20 cellular contexts compared by ENCODE assay signal in the genomic region with DNA sequence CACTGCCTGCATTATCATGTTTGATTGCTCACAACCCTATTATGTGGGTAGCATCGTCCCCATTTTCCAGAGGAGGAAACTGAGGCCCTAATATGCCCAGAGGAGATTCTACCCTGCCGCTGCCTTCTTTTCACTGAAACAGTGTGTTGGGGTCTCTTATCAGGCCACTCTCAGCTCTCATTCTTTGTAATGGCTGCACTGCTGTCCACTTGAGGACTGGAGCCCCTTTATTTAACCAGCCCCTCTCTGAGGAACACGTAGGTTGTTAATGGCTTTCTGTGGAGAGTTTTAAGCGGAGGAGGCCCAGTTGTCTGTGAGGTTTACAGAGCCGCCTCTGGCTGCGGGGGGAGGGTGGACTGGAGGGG. TPM values are rescaled to one million over a fixed set of nuclear protein-coding genes. Genes with fewer than 3 reads are reported as not detected.
A peak's percentile ranks its signal among the peaks of the same experiment; 100 is the strongest.
DNase-seq lines count a peak whose midpoint lies in the region; ATAC-seq, FAIRE-seq and TF ChIP-seq lines count a peak whose summit lies in the region.
"Had no signal": no experiment of that assay in that cellular context is flagged by ENCODE, and none has a peak within 500 bp of the region (broad histone marks: within the 10 kb centered on the region; RNA-seq: fewer than 3 reads in every experiment).

No MANE protein-coding gene starts in this region.

- no peak overlapping the region for H3K9ac ChIP-seq in HUES48 (ENCODE audit: low read depth, low read length)
- H3K9ac ChIP-seq in K562 (ENCODE audit: insufficient read depth in 1 of 2, low read depth in 2 of 2, low read length in 2 of 2), result peak overlapping the region; percentile 80 to 94
- H3K9ac ChIP-seq in neural progenitor cell, result no peak overlapping the region

- TF ChIP-seq EP300 in K562 (IDR thresholded peaks at IDR 0.05; ENCODE audit: low read length), result no peak

- no peak overlapping the region for H3K4me3 Mint-ChIP-seq in neural progenitor cell
- no peak overlapping the region for H3K4me3 Mint-ChIP-seq in activated CD8-positive, alpha-beta T cell treated with anti-CD3 and anti-CD28 coated beads, Interleukin-2, amount 10 ng/mL, durations not matched to agents 7 days and 5 days
- H3K4me3 Mint-ChIP-seq: activated CD4-positive, alpha-beta T cell treated with anti-CD3 and anti-CD28 coated beads, Interleukin-2, amount 10 ng/mL, durations not matched to agents 24 days and 14 days had no signal

- H2AFZ ChIP-seq in K562 (ENCODE audit: low read depth, low read length) (peak overlapping the region; percentile 86), neural progenitor cell (replicated peaks) (no peak overlapping the region)

- peaks cover 11% of the 10 kb centered on the region for H3K36me3 ChIP-seq in HUES48 (ENCODE audit: control insufficient read depth, insufficient read depth, low read length)
- H3K36me3 ChIP-seq in K562 (ENCODE audit: control insufficient read depth, insufficient read depth, low read length), result no peaks in the 10 kb centered on the region
- no peaks in the 10 kb centered on the region for H3K36me3 ChIP-seq in neural progenitor cell
- H3K36me3 ChIP-seq: right atrium auricular region had no signal

- peaks cover 3% of the 10 kb centered on the region for H3K27me3 Mint-ChIP-seq in neural progenitor cell (ENCODE audit: insufficient read depth, low read depth)
- peaks cover 2% of the 10 kb centered on the region for H3K27me3 Mint-ChIP-seq in activated CD8-positive, alpha-beta T cell treated with anti-CD3 and anti-CD28 coated beads, Interleukin-2, amount 10 ng/mL, durations not matched to agents 7 days and 5 days (ENCODE audit: low read depth)

- TF ChIP-seq RAD21 in K562 (CRISPR knock-in tag; conservative IDR thresholded peaks at IDR 0.05 in 1 of 2, IDR thresholded peaks at IDR 0.05 in 1 of 2), result no peak

- no peak for TF ChIP-seq POLR2A in K562 (conservative IDR thresholded peaks at IDR 0.05)

- 27% methylated on average over 6 of the region's 6 CpGs for WGBS in K562 (ENCODE audit: insufficient coverage, low coverage, missing lambda C conversion rate)

- H3K9me1 ChIP-seq in K562 (ENCODE audit: control insufficient read depth, insufficient read depth, low read length), result no peaks in the 10 kb centered on the region

- ATAC-seq in K562 (no peak), HG03439 (IDR thresholded peaks at IDR 0.05; ENCODE audit: unreplicated experiment) (no peak), HG02973 (IDR thresholded peaks at IDR 0.05; ENCODE audit: unreplicated experiment) (no peak)
- ATAC-seq in activated CD8-positive, alpha-beta T cell treated with anti-CD3 and anti-CD28 coated beads, Interleukin-2, amount 10 ng/mL, durations not matched to agents 7 days and 5 days, result no peak

- H3K4me1 ChIP-seq in HUES48 (ENCODE audit: control insufficient read depth, insufficient read depth, low read length), result peaks cover 10% of the 10 kb centered on the region; the same call in 1 of the 2 replicates
- H3K4me1 ChIP-seq in K562 (replicated peaks in 1 of 2; ENCODE audit: control insufficient read depth in 2 of 2, insufficient read depth in 2 of 2, low read length in 2 of 2), result peaks cover 32 to 38% of the 10 kb centered on the region in 2 experiments
- no peaks in the 10 kb centered on the region for H3K4me1 ChIP-seq in neural progenitor cell
- H3K4me1 ChIP-seq: right atrium auricular region had no signal

- H3K79me2 ChIP-seq in K562 (ENCODE audit: control insufficient read depth, insufficient read depth, low read length), result no peaks in the 10 kb centered on the region
- peaks cover 18% of the 10 kb centered on the region for H3K79me2 ChIP-seq in neural progenitor cell (ENCODE audit: low read depth)

- no peak for TF ChIP-seq CTCF in AG04450 (IDR thresholded peaks at IDR 0.05; ENCODE audit: low read depth, low read length)
- no peak for TF ChIP-seq CTCF in K562 (IDR thresholded peaks at IDR 0.05 in 2 of 3, conservative IDR thresholded peaks at IDR 0.05 in 1 of 3; ENCODE audit: insufficient read depth in 2 of 3, low read depth in 1 of 3, low read length in 3 of 3)
- TF ChIP-seq CTCF in neural progenitor cell (IDR thresholded peaks at IDR 0.05), result no peak

- intact Hi-C loops in K562 (cut with micrococcal nuclease), result no loop called here

- H3K4me3 ChIP-seq in AG04450 (ENCODE audit: low read depth, low read length), result no peak overlapping the region
- H3K4me3 ChIP-seq in HUES48 (ENCODE audit: low read depth, low read length), result no peak overlapping the region
- H3K4me3 ChIP-seq in K562, result no peak overlapping the region
- H3K4me3 ChIP-seq in neural progenitor cell, result no peak overlapping the region
- H3K4me3 ChIP-seq: lower lobe of right lung, right atrium auricular region had no signal

- no peak for DNase-seq in AG04450 (ENCODE audit: low read depth, low spot score)
- no peak for DNase-seq in K562 (ENCODE audit: extremely low read depth in 1 of 4, low spot score in 3 of 4)
- no peak for DNase-seq in neural progenitor cell (ENCODE audit: low spot score)
- DNase-seq in activated CD8-positive, alpha-beta T cell treated with anti-CD3 and anti-CD28 coated beads, Interleukin-2, amount 10 ng/mL, durations not matched to agents 7 days and 5 days, result no peak
- no peak for DNase-seq in foreskin melanocyte
- DNase-seq: activated CD4-positive, alpha-beta T cell treated with anti-CD3 and anti-CD28 coated beads, Interleukin-2, amount 10 ng/mL, durations not matched to agents 24 days and 14 days; activated gamma-delta T cell; hippocampal formation; NCI-H1436 treated with DMSO at 0.1 percent for 48 hours; NCI-H2171; NCI-H69; Right ventricle myocardium superior had no signal

- BruUV-seq in K562 (replicated peaks; lab: Mats Ljungman, UMichigan), result no TSS peak

- H3K27ac Mint-ChIP-seq in neural progenitor cell, result peak overlapping the region; percentile 72
- no peak overlapping the region for H3K27ac Mint-ChIP-seq in activated CD8-positive, alpha-beta T cell treated with anti-CD3 and anti-CD28 coated beads, Interleukin-2, amount 10 ng/mL, durations not matched to agents 7 days and 5 days
- H3K27ac Mint-ChIP-seq: activated CD4-positive, alpha-beta T cell treated with anti-CD3 and anti-CD28 coated beads, Interleukin-2, amount 10 ng/mL, durations not matched to agents 24 days and 14 days had no signal

- H3K9me3 ChIP-seq in AG04450 (ENCODE audit: control insufficient read depth, insufficient read depth, low read length) (no peaks in the 10 kb centered on the region), HUES48 (ENCODE audit: control insufficient read depth, insufficient read depth, low read length) (no peaks in the 10 kb centered on the region), K562 (replicated peaks; ENCODE audit: control insufficient read depth, insufficient read depth, low read depth, low read length) (no peaks in the 10 kb centered on the region), neural progenitor cell (ENCODE audit: low read depth) (no peaks in the 10 kb centered on the region)
- H3K9me3 ChIP-seq: lower lobe of right lung, right atrium auricular region had no signal

- peak overlapping the region; percentile 70; the same call in 1 of the 2 replicates for H3K4me2 ChIP-seq in K562 (ENCODE audit: insufficient read depth, low read length)
- H3K4me2 ChIP-seq in neural progenitor cell, result no peak overlapping the region

- H3K27me3 ChIP-seq in AG04450 (ENCODE audit: control insufficient read depth, insufficient read depth, low read length), result no peaks in the 10 kb centered on the region
- no peaks in the 10 kb centered on the region for H3K27me3 ChIP-seq in HUES48 (ENCODE audit: control insufficient read depth, insufficient read depth, low read length)
- H3K27me3 ChIP-seq in K562 (ENCODE audit: control insufficient read depth in 2 of 2, insufficient read depth in 2 of 2, low read length in 2 of 2), result no peaks in the 10 kb centered on the region
- H3K27me3 ChIP-seq in neural progenitor cell, result no peaks in the 10 kb centered on the region
- H3K27me3 ChIP-seq: right atrium auricular region had no signal

- peaks cover 24% of the 10 kb centered on the region for H3F3A ChIP-seq in neural progenitor cell (ENCODE audit: low read depth)

- CTCF ChIA-PET in AG04450 (lab: Charles Lee), result interaction anchor here (2.2 kb wide), 1 partner anchor 96 kb away, joined by 12 read pairs; no protein-coding TSS in a partner anchor
- CTCF ChIA-PET in K562 (lab: Yijun Ruan, JAX; ENCODE audit: low intra/inter-chr PET ratio), result interaction anchor here (0.6 kb wide), 1 partner anchor 9 kb away, joined by 3 read pairs; no protein-coding TSS in a partner anchor
- CTCF ChIA-PET in activated CD8-positive, alpha-beta T cell treated with anti-CD3 and anti-CD28 coated beads, Interleukin-2, amount 10 ng/mL, durations not matched to agents 7 days and 5 days (lab: Charles Lee), result interaction anchor here (0.7 to 1.9 kb wide), 4 partner anchors 62 to 183 kb away, joined by 4 to 5 read pairs (median 4); no protein-coding TSS in a partner anchor

- POLR2A ChIA-PET in AG04450 (lab: Yijun Ruan, JAX), result no interaction called here
- POLR2A ChIA-PET in K562 (lab: Yijun Ruan, JAX), result interaction anchor here (0.6 to 1.2 kb wide), 3 partner anchors 17 to 111 kb away, joined by 3 read pairs; no protein-coding TSS in a partner anchor
- POLR2A ChIA-PET in activated CD8-positive, alpha-beta T cell treated with anti-CD3 and anti-CD28 coated beads, Interleukin-2, amount 10 ng/mL, durations not matched to agents 7 days and 5 days (lab: Charles Lee), result no interaction called here

- H4K20me1 ChIP-seq in K562 (replicated peaks; ENCODE audit: control insufficient read depth, insufficient read depth, low read length) (no peaks in the 10 kb centered on the region), neural progenitor cell (ENCODE audit: low read depth) (peaks cover 19% of the 10 kb centered on the region)

- H3K36me3 Mint-ChIP-seq in neural progenitor cell, result peaks cover 10% of the 10 kb centered on the region
- H3K36me3 Mint-ChIP-seq in activated CD8-positive, alpha-beta T cell treated with anti-CD3 and anti-CD28 coated beads, Interleukin-2, amount 10 ng/mL, durations not matched to agents 7 days and 5 days (ENCODE audit: low read depth), result no peaks in the 10 kb centered on the region

- in situ Hi-C loops in K562 (cut with MboI), result no loop called here

- peaks cover 22% of the 10 kb centered on the region for H3K4me1 Mint-ChIP-seq in neural progenitor cell
- H3K4me1 Mint-ChIP-seq in activated CD8-positive, alpha-beta T cell treated with anti-CD3 and anti-CD28 coated beads, Interleukin-2, amount 10 ng/mL, durations not matched to agents 7 days and 5 days (ENCODE audit: low read depth), result peaks cover 7% of the 10 kb centered on the region

- FAIRE-seq in K562 (lab: Jason Lieb, UNC), result peak; percentile 75
- FAIRE-seq: H54, islet of Langerhans, TTC549 had no signal

- no peaks in the 10 kb centered on the region for H3K9me3 Mint-ChIP-seq in neural progenitor cell
- no peaks in the 10 kb centered on the region for H3K9me3 Mint-ChIP-seq in activated CD8-positive, alpha-beta T cell treated with anti-CD3 and anti-CD28 coated beads, Interleukin-2, amount 10 ng/mL, durations not matched to agents 7 days and 5 days (ENCODE audit: insufficient read depth)
- H3K9me3 Mint-ChIP-seq: activated CD4-positive, alpha-beta T cell treated with anti-CD3 and anti-CD28 coated beads, Interleukin-2, amount 10 ng/mL, durations not matched to agents 24 days and 14 days had no signal

- H3K27ac ChIP-seq in AG04450 (ENCODE audit: low read depth, low read length) (peak overlapping the region; percentile 65), HUES48 (ENCODE audit: low read depth, low read length) (peak overlapping the region; percentile 73), K562 (ENCODE audit: extremely low read depth, low read depth, low read length) (peak overlapping the region; percentile 91), neural progenitor cell (peak overlapping the region; percentile 58)
- H3K27ac ChIP-seq: lower lobe of right lung, right atrium auricular region had no signal

RNA-seq across cellular contexts. Expression of gene SRC, which starts 32.5 kb away (rescaled TPM):
- 13.9 and 19.1 TPM in 2 replicates for polyA plus RNA-seq in AG04450 (2011; rRNA removed)
- polyA minus RNA-seq in AG04450 (2011; rRNA and poly(A)+ RNA removed), result 21.9 and 28.6 TPM in 2 replicates
- total RNA-seq in K562 (2011; cell fraction: chromatin; rRNA removed; ENCODE audit: low replicate concordance), result 23.1 and 61.0 TPM in 2 replicates
- total RNA-seq in K562 (2011; cell fraction: nucleolus; rRNA removed), result 26.7 and 29.4 TPM in 2 replicates
- 20.5 and 28.9 TPM in 2 replicates for total RNA-seq in K562 (2011; cell fraction: nucleoplasm; rRNA removed)
- total RNA-seq in K562 (2014; rRNA removed), result 2.0 and 4.7 TPM in 2 replicates
- total RNA-seq in K562 (2014; rRNA removed; fragmentation: Illumina TruSeq; extraction: Trizol), result 1.4 and 1.9 TPM in 2 replicates
- 2.9 and 3.1 TPM in 2 replicates for total RNA-seq in K562 (2015; rRNA removed; fragmentation: Illumina TruSeq; extraction: Trizol)
- 7.0 and 7.7 TPM in 2 replicates for total RNA-seq in K562 (2021)
- 8.0 and 8.5 TPM in 2 replicates for polyA plus RNA-seq in K562 (2011; rRNA removed)
- 6.8 and 11.9 TPM in 2 replicates for polyA plus RNA-seq in K562 (2011; cell fraction: cytosol; rRNA removed)
- polyA plus RNA-seq in K562 (2011; cell fraction: nucleus; rRNA removed), result 45.7 and 78.2 TPM in 2 replicates
- 4.7 and 5.8 TPM in 2 replicates for polyA plus RNA-seq in K562 (2012)
- 5.4 and 8.3 TPM in 2 replicates for polyA plus RNA-seq in K562 (2014; fragmentation: Illumina TruSeq; extraction: Trizol)
- under 1 TPM; 0.06 to 0.14 TPM for polyA plus RNA-seq in K562 (2014; fragmentation: Nextera tagmentation; extraction: Ambion mirVana)
- polyA plus RNA-seq in K562 (2014; rRNA removed), result 4.8 and 5.2 TPM in 2 replicates
- 5.2 and 16.3 TPM in 2 replicates for polyA minus RNA-seq in K562 (2011; rRNA and poly(A)+ RNA removed)
- 4.0 and 10.0 TPM in 2 replicates for polyA minus RNA-seq in K562 (2011; cell fraction: cytosol; rRNA and poly(A)+ RNA removed)
- polyA minus RNA-seq in K562 (2011; cell fraction: nucleus; rRNA and poly(A)+ RNA removed), result 12.3 and 15.8 TPM in 2 replicates
- total RNA-seq in neural progenitor cell (ENCODE audit: low replicate concordance), result 15.4 and 47.4 TPM in 2 replicates
- 1 to 10 TPM; 3.2 to 6.5 TPM for total RNA-seq in activated CD8-positive, alpha-beta T cell treated with anti-CD3 and anti-CD28 coated beads, Interleukin-2, amount 10 ng/mL, durations not matched to agents 7 days and 5 days

Comparison
In these comparisons a context has a peak if more than half of its experiments do, and no peak if none do; other contexts are left out.
1. H3K9ac ChIP-seq: peak in K562 (2 of 2); none in HUES48 (single experiment) and neural progenitor cell (single experiment).
2. Peak in every context shown above with its lines, with median percentiles within 50 percentile points of each other: H3K27ac ChIP-seq.